ENCODE assay signal across 18 cellular contexts in the genomic region with DNA sequence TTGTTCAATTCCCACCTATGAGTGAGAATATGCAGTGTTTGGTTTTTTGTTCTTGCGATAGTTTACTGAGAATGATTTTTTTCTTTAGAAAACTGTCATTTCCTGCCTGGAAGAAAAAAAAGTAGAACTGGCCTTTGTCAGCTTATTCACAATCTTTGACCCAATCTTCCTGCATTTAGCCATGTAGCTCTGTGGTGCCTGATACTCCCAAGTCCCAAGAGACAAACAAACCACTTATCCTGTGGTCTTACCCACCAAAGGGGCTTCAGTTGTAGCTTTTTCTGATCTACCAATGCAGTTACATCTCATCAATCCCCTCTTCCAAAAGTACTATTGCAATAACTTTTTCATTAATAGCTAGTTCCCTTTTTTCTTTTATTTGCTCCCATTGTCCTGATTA.
"Had no signal": no experiment of that assay in that cellular context is flagged by ENCODE, and none has a peak within 500 bp of the region (broad histone marks: within the 10 kb centered on the region; RNA-seq: fewer than 3 reads in every experiment).

No MANE protein-coding gene starts in this region.

- H3K27ac ChIP-seq: gastrocnemius medialis, right atrium auricular region, sigmoid colon, skin epidermis, upper lobe of left lung, uterus had no signal

- H3K36me3 ChIP-seq: gastrocnemius medialis, right atrium auricular region, sigmoid colon, upper lobe of left lung, uterus had no signal

- FAIRE-seq: colon had no signal

- H3K4me1 ChIP-seq: gastrocnemius medialis had no signal

- H3K27me3 ChIP-seq: gastrocnemius medialis, right atrium auricular region, sigmoid colon, upper lobe of left lung, uterus had no signal

- DNase-seq: cerebellar nuclear complex; effector CD4-positive, alpha-beta T cell; endodermal cell; gastrocnemius medialis; left colon; left ventricle myocardium superior; naive thymus-derived CD4-positive, alpha-beta T cell; posterior cingulate gyrus; sigmoid colon; stimulated activated CD4-positive, alpha-beta T cell treated with anti-CD3 and anti-CD28 coated beads, Interleukin-12 subunit alpha, Interleukin-12 subunit beta, amount 100 ng/mL, for 4 hours; stimulated activated naive CD4-positive, alpha-beta T cell treated with Interleukin-2 at 50 U/mL for 16 hours; upper lobe of left lung; uterus had no signal

- H3K9me3 ChIP-seq: gastrocnemius medialis, sigmoid colon had no signal

- H3K4me3 ChIP-seq: gastrocnemius medialis, lung, right atrium auricular region, sigmoid colon, skin epidermis, upper lobe of left lung, uterus had no signal

- ATAC-seq: esophagus mucosa; gastrocnemius medialis; left colon; left ventricle myocardium superior; naive thymus-derived CD4-positive, alpha-beta T cell had no signal
